17 cellular contexts compared by ENCODE assay signal in the genomic region with DNA sequence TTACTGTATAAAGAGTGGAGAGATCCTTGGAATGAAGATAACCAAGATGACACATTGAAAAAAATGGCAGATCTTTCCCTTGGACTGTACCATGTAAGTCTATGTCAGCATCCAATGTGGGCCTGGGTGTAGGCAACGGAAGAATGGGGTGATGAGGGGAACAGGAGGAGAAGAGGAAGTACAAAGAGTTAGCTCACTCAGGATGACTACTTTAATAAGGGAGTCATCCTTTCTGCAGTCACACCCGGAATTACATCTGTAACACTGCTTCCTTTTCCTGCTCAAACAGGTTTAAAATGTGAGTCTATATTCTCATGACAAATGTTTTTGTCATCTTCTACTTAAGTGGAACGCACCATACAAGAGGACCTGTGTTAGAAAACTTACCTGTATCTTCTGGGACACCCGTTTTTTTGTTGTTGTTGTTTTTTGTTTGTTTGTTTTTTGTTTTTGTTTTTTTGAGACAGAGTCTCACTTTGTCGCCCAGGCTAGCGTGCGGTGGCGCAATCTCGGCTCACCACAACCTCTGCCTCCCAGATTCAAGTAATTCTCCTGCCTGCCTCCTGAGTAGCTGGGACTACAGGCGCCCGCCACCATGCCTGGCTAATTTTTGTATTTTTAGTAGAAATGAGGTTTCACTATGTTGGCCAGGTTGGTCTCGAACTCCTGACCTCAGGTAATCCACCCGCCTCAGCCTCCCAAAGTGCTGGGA. TPM values are rescaled to one million over a fixed set of nuclear protein-coding genes. Genes with fewer than 3 reads are reported as not detected.
A peak's percentile ranks its signal among the peaks of the same experiment; 100 is the strongest.
DNase-seq lines count a peak whose midpoint lies in the region; ATAC-seq, FAIRE-seq and TF ChIP-seq lines count a peak whose summit lies in the region.
"Had no signal": no experiment of that assay in that cellular context is flagged by ENCODE, and none has a peak within 500 bp of the region (broad histone marks: within the 10 kb centered on the region; RNA-seq: fewer than 3 reads in every experiment).

No MANE protein-coding gene starts in this region.

- no peaks in the 10 kb centered on the region for H3K9me3 ChIP-seq in pancreas
- H3K9me3 ChIP-seq: BE2C, colonic mucosa, HAP-1 had no signal

- no peak for FAIRE-seq in pancreas (lab: Jason Lieb, UNC)

- H3K27ac ChIP-seq in pancreas = no peak overlapping the region
- H3K27ac ChIP-seq: colonic mucosa had no signal

- H3K4me3 ChIP-seq in epithelial cell of esophagus (ENCODE audit: low read length) (no peak overlapping the region), pancreas (no peak overlapping the region)
- H3K4me3 ChIP-seq: colonic mucosa, HAP-1 had no signal

- TF ChIP-seq CTCF in epithelial cell of esophagus (IDR thresholded peaks at IDR 0.05; ENCODE audit: insufficient read depth, low read depth, low read length, missing control alignments) (no peak), pancreas (IDR thresholded peaks at IDR 0.05) (no peak)

- intact Hi-C loops in pancreas (cut with DNase I) = no loop called here

- H3K4me1 ChIP-seq in pancreas = no peaks in the 10 kb centered on the region
- H3K4me1 ChIP-seq: BE2C, colonic mucosa, HAP-1 had no signal

- no peak for ATAC-seq in HG03342 (IDR thresholded peaks at IDR 0.05; ENCODE audit: unreplicated experiment)
- ATAC-seq in pancreas = no peak
- no peak for ATAC-seq in activated CD4-positive, CD25-positive, alpha-beta regulatory T cell treated with anti-CD3 and anti-CD28 coated beads, Interleukin-2, amount 50 U/mL, for 24 hours
- ATAC-seq: SK-N-SH treated with all-trans-retinoic acid at 6 μM for 48 hours had no signal

- in situ Hi-C loops in KBM-7 (cut with MboI; ENCODE audit: low pct_unique_long_range_greater_than_20kb, low sequenced_read_pairs) = no loop called here

- WGBS in pancreas, 2 donors = 80 to 87% methylated on average over 13 of the region's 13 CpGs

- no peaks in the 10 kb centered on the region for H3K27me3 ChIP-seq in pancreas
- H3K27me3 ChIP-seq: colonic mucosa had no signal

- H3K36me3 ChIP-seq in pancreas = no peaks in the 10 kb centered on the region
- H3K36me3 ChIP-seq: BE2C, colonic mucosa had no signal

- DNase-seq in KBM-7 = peak; percentile 67
- peak; percentile 60 for DNase-seq in RKO (ENCODE audit: low spot score)
- peak; percentile 95 for DNase-seq in epithelial cell of esophagus (ENCODE audit: low read depth)
- DNase-seq in renal cortical epithelial cell (ENCODE audit: low read depth) = peak; percentile 17
- DNase-seq in NCI-H2171 treated with DMSO at 0.1 percent for 48 hours (lab: John Stamatoyannopoulos, UW) = no peak
- no peak for DNase-seq in pancreas
- DNase-seq: activated CD4-positive, alpha-beta T cell treated with anti-CD3 and anti-CD28 coated beads, Interleukin-2, amount 50 U/mL, for 48 hours; activated T-cell treated with anti-CD3 and anti-CD28 coated beads, Interleukin-2, amount 50 U/mL, for 24 hours; BE2C; colonic mucosa; NCI-H187; NCI-H510A; stimulated activated CD4-positive, alpha-beta T cell treated with anti-CD3 and anti-CD28 coated beads, Interleukin-12 subunit alpha, Interleukin-12 subunit beta, amount 100 ng/mL, for 4 hours had no signal

RNA-seq across cellular contexts. Expression of a gene that starts 18.0 kb away (rescaled TPM):
- total RNA-seq in renal cortical epithelial cell (2.7 and 3.8 TPM in 2 replicates), pancreas (1 to 10 TPM in 2 of 6 donors, under 1 TPM in 4; 0.12 to 2.5 (median 0.70) TPM)
- polyA plus RNA-seq in pancreas = 1 to 10 TPM in 1 of 2 donors, under 1 TPM in 1; 0.38 to 1.5 TPM

RNA-seq across cellular contexts. Expression of a gene that starts 32.0 kb away (rescaled TPM):
- total RNA-seq in renal cortical epithelial cell (17.1 and 24.8 TPM in 2 replicates), pancreas (1 to 10 TPM; 2.8 to 5.4 (median 3.9) TPM)
- 1 to 10 TPM; 2.9 to 5.0 TPM for polyA plus RNA-seq in pancreas

Comparison
In these comparisons a context has a peak if more than half of its experiments do, and no peak if none do; other contexts are left out.
1. DNase-seq: peak in KBM-7 (single experiment), RKO (single experiment), epithelial cell of esophagus (single experiment) and renal cortical epithelial cell (single experiment); none in NCI-H2171 treated with DMSO at 0.1 percent for 48 hours (single experiment) and pancreas (0 of 6).